ENCODE assay signal across 8 cellular contexts in genomic region chr13:32315255-32316029, GRCh38. TPM values are rescaled to one million over a fixed set of nuclear protein-coding genes. Genes with fewer than 3 reads are reported as not detected.
DNase-seq lines count a peak whose midpoint lies in the region; ATAC-seq and TF ChIP-seq lines count a peak whose summit lies in the region.

Gene BRCA2, plus strand, starts transcription at chr13:32315508. Its CDS starts 953 bp downstream, at chr13:32316461.
Gene ZAR1L, minus strand, starts transcription at chr13:32315363. Its CDS starts 3,438 bp downstream, at chr13:32311925.

- intact Hi-C loops in psoas muscle (cut with DNase I) = loop anchor here in 1 of 2 donors (10.0 kb wide), 1 partner anchor 301 kb away; no protein-coding TSS in a partner anchor

- H3K4me1 ChIP-seq in right atrium auricular region (peaks cover 0 to 13% of the 10 kb centered on the region in 2 donors), psoas muscle (no peaks in the 10 kb centered on the region), urinary bladder (ENCODE audit: insufficient read depth) (no peaks in the 10 kb centered on the region)

- no peaks in the 10 kb centered on the region for H3K27me3 Mint-ChIP-seq in T-helper 1 cell treated with Interleukin-12 subunit alpha and Interleukin-12 subunit beta and Interleukin-4 antibody, amounts not matched to agents 30 μg/mL and 1 μg/mL, for 36 hours (ENCODE audit: low read depth)

- H3K27ac ChIP-seq in right atrium auricular region (peak within 1 kb of the TSS; percentile 93 to 95), psoas muscle (peak within 1 kb of the TSS; percentile 89), urinary bladder (ENCODE audit: low read depth) (peak within 1 kb of the TSS; percentile 95)

- TF ChIP-seq CTCF in GM13977 (IDR thresholded peaks at IDR 0.05; ENCODE audit: extremely low read depth, insufficient read depth, missing control alignments) (no peak), right atrium auricular region (IDR thresholded peaks at IDR 0.05) (peak in 1 of 2 donors; percentile 33), psoas muscle (IDR thresholded peaks at IDR 0.05) (no peak)

- H3K27ac Mint-ChIP-seq in T-helper 1 cell treated with Interleukin-12 subunit alpha and Interleukin-12 subunit beta and Interleukin-4 antibody, amounts not matched to agents 30 μg/mL and 1 μg/mL, for 36 hours = peak within 1 kb of the TSS; percentile 100

- no peaks in the 10 kb centered on the region for H3K9me3 Mint-ChIP-seq in T-helper 1 cell treated with Interleukin-12 subunit alpha and Interleukin-12 subunit beta and Interleukin-4 antibody, amounts not matched to agents 30 μg/mL and 1 μg/mL, for 36 hours

- DNase-seq in GM13977 (ENCODE audit: low spot score) (peak; percentile 84), NCI-H128 (lab: John Stamatoyannopoulos, UW; ENCODE audit: unreplicated experiment) (peak; percentile 62), amygdala (lab: John Stamatoyannopoulos, UW) (peak in 55 of 56 donors; percentile 2 to 93 (median 73)), right atrium auricular region (ENCODE audit: low spot score) (peak; percentile 92), psoas muscle (peak; percentile 89 to 94)

- H3K4me1 Mint-ChIP-seq in T-helper 1 cell treated with Interleukin-12 subunit alpha and Interleukin-12 subunit beta and Interleukin-4 antibody, amounts not matched to agents 30 μg/mL and 1 μg/mL, for 36 hours (ENCODE audit: low read depth) = peaks cover 28% of the 10 kb centered on the region

- WGBS in psoas muscle, 3 donors = 0 to 1% (median 1%) methylated on average over 48 to 60 of the region's 60 CpGs
- WGBS in urinary bladder = under 1% methylated on average over 60 of the region's 60 CpGs

- peak within 1 kb of the TSS; percentile 48 to 82 for H3K4me3 ChIP-seq in right atrium auricular region
- peak within 1 kb of the TSS; percentile 73 for H3K4me3 ChIP-seq in psoas muscle
- peak within 1 kb of the TSS; percentile 63 for H3K4me3 ChIP-seq in urinary bladder (ENCODE audit: low read depth, low read length)

- H3K4me3 Mint-ChIP-seq in T-helper 1 cell treated with Interleukin-12 subunit alpha and Interleukin-12 subunit beta and Interleukin-4 antibody, amounts not matched to agents 30 μg/mL and 1 μg/mL, for 36 hours = peak within 1 kb of the TSS; percentile 94

- in situ Hi-C loops in GM13977 (cut with MboI; ENCODE audit: low pct_unique_long_range_greater_than_20kb, low sequenced_read_pairs, unreplicated experiment) = loop anchor here (10.0 to 25.0 kb wide), 2 partner anchors 291 to 403 kb away; no protein-coding TSS in a partner anchor

- H3K9me3 ChIP-seq in right atrium auricular region = no peaks in the 10 kb centered on the region
- no peaks in the 10 kb centered on the region for H3K9me3 ChIP-seq in psoas muscle

- H3K36me3 ChIP-seq in right atrium auricular region (no peaks in the 10 kb centered on the region), psoas muscle (ENCODE audit: insufficient read depth in 1 of 2, low read depth in 1 of 2) (no peaks in the 10 kb centered on the region), urinary bladder (ENCODE audit: insufficient read depth) (no peaks in the 10 kb centered on the region)

- H3K27me3 ChIP-seq in right atrium auricular region = no peaks in the 10 kb centered on the region
- H3K27me3 ChIP-seq in psoas muscle (ENCODE audit: insufficient read depth in 3 of 3, low read length in 2 of 3) = no peaks in the 10 kb centered on the region

- H3K36me3 Mint-ChIP-seq in T-helper 1 cell treated with Interleukin-12 subunit alpha and Interleukin-12 subunit beta and Interleukin-4 antibody, amounts not matched to agents 30 μg/mL and 1 μg/mL, for 36 hours (ENCODE audit: low read depth) = peaks cover 11% of the 10 kb centered on the region

- ATAC-seq in HG02759 (IDR thresholded peaks at IDR 0.05; ENCODE audit: unreplicated experiment) = peak; percentile 96
- peak; percentile 98 to 100 (median 98) for ATAC-seq in psoas muscle

RNA-seq across cellular contexts. Expression of gene BRCA2, which starts in this region (rescaled TPM):
- total RNA-seq in right atrium auricular region = under 1 TPM; 0.15 to 0.24 TPM
- under 1 TPM; 0.11 to 0.34 (median 0.20) TPM for total RNA-seq in psoas muscle
- under 1 TPM; 0.01 to 0.09 (median 0.07) TPM for polyA plus RNA-seq in psoas muscle
- total RNA-seq in urinary bladder = 16.0 TPM
- 0.19 TPM for polyA plus RNA-seq in urinary bladder

RNA-seq across cellular contexts. Expression of gene ZAR1L, which starts in this region (rescaled TPM):
- not detected for total RNA-seq in right atrium auricular region
- not detected for total RNA-seq in psoas muscle
- not detected for polyA plus RNA-seq in psoas muscle
- total RNA-seq in urinary bladder = not detected
- not detected for polyA plus RNA-seq in urinary bladder

Comparison
In these comparisons a context has a peak if more than half of its experiments do, and no peak if none do; other contexts are left out.
1. Peak in every context shown above with its lines: DNase-seq, ATAC-seq, H3K4me3 ChIP-seq and H3K27ac ChIP-seq.
2. RNA of gene BRCA2 (total RNA-seq): 16.0 TPM in urinary bladder (single experiment); 0.11 to 0.34 TPM in psoas muscle and 0.15 to 0.24 TPM in right atrium auricular region; every median in the first group is over 10 times any median in the second.
3. Peak in DNase-seq, H3K4me3 ChIP-seq and H3K27ac ChIP-seq in right atrium auricular region; RNA of the genes that start here not detected or under 1 TPM.
4. Peak in DNase-seq, ATAC-seq, H3K4me3 ChIP-seq and H3K27ac ChIP-seq in psoas muscle; RNA of the genes that start here not detected or under 1 TPM.